ENCODE assay signal across 11 cellular contexts in the genomic region with DNA sequence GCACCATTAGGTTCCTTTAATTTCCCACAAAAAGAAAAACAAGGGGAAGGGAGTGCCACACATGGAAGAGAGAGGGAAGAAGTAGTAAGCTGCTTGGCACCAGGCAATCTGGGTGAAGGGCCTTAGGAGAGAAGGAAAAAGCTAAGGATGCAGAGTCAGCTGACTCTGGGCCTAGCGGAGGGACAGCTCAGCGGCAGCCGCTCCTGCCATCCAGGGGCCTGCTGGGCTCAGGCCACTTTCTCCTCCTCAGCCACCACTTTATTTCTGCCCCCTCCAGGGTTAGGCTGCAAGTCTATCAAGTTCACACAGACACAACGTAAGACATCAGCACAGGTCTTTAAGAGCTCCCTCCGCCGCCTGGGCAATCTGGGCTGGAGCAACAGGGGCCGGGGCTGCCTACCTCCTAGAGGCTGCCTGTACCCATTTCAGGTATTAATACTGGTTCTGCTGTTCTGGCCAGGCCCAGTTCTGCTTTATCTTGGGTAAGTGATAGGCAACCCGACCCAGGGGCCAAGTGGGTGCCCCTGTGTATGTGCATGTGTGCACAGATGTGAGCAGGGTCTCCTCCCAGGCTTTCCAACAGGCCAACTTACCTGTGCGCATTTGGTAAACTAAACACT. TPM values are rescaled to one million over a fixed set of nuclear protein-coding genes. Genes with fewer than 3 reads are reported as not detected.
DNase-seq lines count a peak whose midpoint lies in the region; ATAC-seq and TF ChIP-seq lines count a peak whose summit lies in the region.
"Had no signal": no experiment of that assay in that cellular context is flagged by ENCODE, and none has a peak within 500 bp of the region (broad histone marks: within the 10 kb centered on the region; RNA-seq: fewer than 3 reads in every experiment).

No MANE protein-coding gene starts in this region.

- TF ChIP-seq CTCF in adrenal gland (IDR thresholded peaks at IDR 0.05) (no peak), right lobe of liver (IDR thresholded peaks at IDR 0.05) (no peak)

- no peaks in the 10 kb centered on the region for H3K9me3 ChIP-seq in adrenal gland (replicated peaks in 1 of 3)
- no peaks in the 10 kb centered on the region for H3K9me3 ChIP-seq in right lobe of liver

- intact Hi-C loops in adrenal gland (cut with DNase I), result loop anchor here in 1 of 2 donors (5.0 kb wide), 1 partner anchor 51 kb away; no protein-coding TSS in a partner anchor
- intact Hi-C loops in right lobe of liver (cut with DNase I), result no loop called here

- TF ChIP-seq POLR2A in adrenal gland (IDR thresholded peaks at IDR 0.05), result no peak
- no peak for TF ChIP-seq POLR2A in right lobe of liver (IDR thresholded peaks at IDR 0.05)

- H3K27ac ChIP-seq in adrenal gland, result peak overlapping the region in 4 of 5 donors; percentile 62 to 91 (median 86)
- H3K27ac ChIP-seq in right lobe of liver, result peak overlapping the region; percentile 44 to 60 (median 48)

- peaks cover 53 to 90% of the 10 kb centered on the region in 2 donors for H3K4me1 ChIP-seq in adrenal gland (replicated peaks in 1 of 2)
- peaks cover 4 to 72% (median 39%) of the 10 kb centered on the region in 4 donors for H3K4me1 ChIP-seq in right lobe of liver

- H3K27me3 ChIP-seq in adrenal gland (no peaks in the 10 kb centered on the region), right lobe of liver (no peaks in the 10 kb centered on the region)

- no peaks in the 10 kb centered on the region for H3K9me3 Mint-ChIP-seq in stimulated activated naive B cell treated with anti-CD40 and anti-IgM and Interleukin-4, amounts not matched to agents 10 μg/mL and 1 μg/mL and 100 μg/mL, for 72 hours

- peak overlapping the region; percentile 62 for H3K27ac Mint-ChIP-seq in stimulated activated naive B cell treated with anti-CD40 and anti-IgM and Interleukin-4, amounts not matched to agents 10 μg/mL and 1 μg/mL and 100 μg/mL, for 72 hours

- peak; percentile 5 for DNase-seq in GM03348 (ENCODE audit: low spot score)
- peak in 4 of 7 donors; percentile 18 to 60 (median 35) for DNase-seq in adrenal gland
- DNase-seq in right lobe of liver, result peak in 1 of 3 donors; percentile 46
- DNase-seq in stimulated activated naive B cell treated with anti-CD40 and anti-IgM and Interleukin-4, amounts not matched to agents 10 μg/mL and 1 μg/mL and 100 μg/mL, for 72 hours, result no peak
- DNase-seq in HCEC 1CT, result no peak
- no peak for DNase-seq in DMS153 treated with DMSO at 0.1 percent for 48 hours (lab: John Stamatoyannopoulos, UW; ENCODE audit: unreplicated experiment)
- DNase-seq in foreskin melanocyte, result no peak
- no peak for DNase-seq in SW480 (ENCODE audit: low spot score)
- DNase-seq: DND-41, NCI-H2171 treated with DMSO at 0.1 percent for 48 hours, trophoblast cell had no signal

- H3K4me3 ChIP-seq in adrenal gland (no peak overlapping the region), right lobe of liver (no peak overlapping the region)

- 68 to 85% (median 77%) methylated on average over 9 of the region's 9 CpGs for WGBS in adrenal gland, 4 donors
- 51% methylated on average over 3 of the region's 9 CpGs for WGBS in right lobe of liver (ENCODE audit: insufficient coverage, low coverage, low lambda C conversion rate, missing lambda C conversion rate)

- H3K4me1 Mint-ChIP-seq in stimulated activated naive B cell treated with anti-CD40 and anti-IgM and Interleukin-4, amounts not matched to agents 10 μg/mL and 1 μg/mL and 100 μg/mL, for 72 hours, result peaks cover 41 to 67% of the 10 kb centered on the region in 2 donors

- H3K36me3 ChIP-seq in adrenal gland (replicated peaks in 1 of 2), result no peaks in the 10 kb centered on the region
- peaks cover 0 to 4% (median 1%) of the 10 kb centered on the region in 4 donors for H3K36me3 ChIP-seq in right lobe of liver

- no peak overlapping the region for H3K4me3 Mint-ChIP-seq in stimulated activated naive B cell treated with anti-CD40 and anti-IgM and Interleukin-4, amounts not matched to agents 10 μg/mL and 1 μg/mL and 100 μg/mL, for 72 hours

- H3K27me3 Mint-ChIP-seq in stimulated activated naive B cell treated with anti-CD40 and anti-IgM and Interleukin-4, amounts not matched to agents 10 μg/mL and 1 μg/mL and 100 μg/mL, for 72 hours, result no peaks in the 10 kb centered on the region

- peaks cover 18 to 32% of the 10 kb centered on the region in 2 donors for H3K36me3 Mint-ChIP-seq in stimulated activated naive B cell treated with anti-CD40 and anti-IgM and Interleukin-4, amounts not matched to agents 10 μg/mL and 1 μg/mL and 100 μg/mL, for 72 hours

- ATAC-seq in right lobe of liver, result peak in 2 of 4 donors; percentile 3
- no peak for ATAC-seq in stimulated activated naive B cell treated with anti-CD40 and anti-IgM and Interleukin-4, amounts not matched to agents 10 μg/mL and 1 μg/mL and 100 μg/mL, for 72 hours (replicated peaks)

RNA-seq across cellular contexts. Expression of gene SLC45A1, which starts 53.6 kb away (rescaled TPM):
- total RNA-seq in adrenal gland (1 to 10 TPM; 1.5 to 7.0 (median 2.5) TPM), right lobe of liver (under 1 TPM in 5 of 6 experiments, not detected in 1; 0.13 to 0.53 (median 0.25) TPM)
- 1 to 10 TPM; 1.2 to 6.7 (median 5.1) TPM for polyA plus RNA-seq in adrenal gland

Comparison
In these comparisons a context has a peak if more than half of its experiments do, and no peak if none do; other contexts are left out.
1. DNase-seq: peak in GM03348 (single experiment) and adrenal gland (4 of 7); none in stimulated activated naive B cell treated with anti-CD40 and anti-IgM and Interleukin-4, amounts not matched to agents 10 μg/mL and 1 μg/mL and 100 μg/mL, for 72 hours (single experiment), HCEC 1CT (single experiment), DMS153 treated with DMSO at 0.1 percent for 48 hours (single experiment), foreskin melanocyte (single experiment) and SW480 (single experiment).